In genomic region chr21:37891953-37892352, GRCh38 we compare ENCODE assay signal across 30 cellular contexts. TPM values are rescaled to one million over a fixed set of nuclear protein-coding genes. Genes with fewer than 3 reads are reported as not detected.
"Had no signal": no experiment of that assay in that cellular context is flagged by ENCODE, and none has a peak within 500 bp of the region (broad histone marks: within the 10 kb centered on the region; RNA-seq: fewer than 3 reads in every experiment).

No MANE protein-coding gene starts in this region.

- H3K4me1 Mint-ChIP-seq: activated CD4-positive, alpha-beta memory T cell treated with anti-CD3 and anti-CD28 coated beads, Interleukin-2, amount 10 ng/mL, durations not matched to agents 7 days and 5 days; activated CD4-positive, alpha-beta T cell treated with anti-CD3 and anti-CD28 coated beads, Interleukin-2, amount 10 ng/mL, durations not matched to agents 7 days and 5 days; activated naive CD4-positive, alpha-beta T cell treated with anti-CD3 and anti-CD28 coated beads, Interleukin-2, amount 10 ng/mL, durations not matched to agents 7 days and 5 days; activated naive CD8-positive, alpha-beta T cell treated with anti-CD3 and anti-CD28 coated beads, Interleukin-2, amount 10 ng/mL, durations not matched to agents 7 days and 5 days; brain; central memory CD8-positive, alpha-beta T cell had no signal

- H3K4me3 ChIP-seq: ascending aorta, breast epithelium, cardiac muscle cell, esophagus squamous epithelium, gastroesophageal sphincter had no signal

- H3K27me3 ChIP-seq: ascending aorta, cardiac muscle cell had no signal

- H3K27me3 Mint-ChIP-seq: activated CD4-positive, alpha-beta memory T cell treated with anti-CD3 and anti-CD28 coated beads, Interleukin-2, amount 10 ng/mL, durations not matched to agents 7 days and 5 days; activated naive CD4-positive, alpha-beta T cell treated with anti-CD3 and anti-CD28 coated beads, Interleukin-2, amount 10 ng/mL, durations not matched to agents 7 days and 5 days; brain had no signal

- H3K4me1 ChIP-seq: ascending aorta, breast epithelium, esophagus squamous epithelium, gastroesophageal sphincter had no signal

- DNase-seq: activated CD4-positive, alpha-beta memory T cell treated with anti-CD3 and anti-CD28 coated beads, Interleukin-2, amount 10 ng/mL, durations not matched to agents 7 days and 5 days; activated CD4-positive, alpha-beta T cell treated with anti-CD3 and anti-CD28 coated beads for 1 hour; activated CD4-positive, alpha-beta T cell treated with anti-CD3 and anti-CD28 coated beads for 4 hours; activated CD4-positive, alpha-beta T cell treated with anti-CD3 and anti-CD28 coated beads, Interleukin-2, amount 10 ng/mL, durations not matched to agents 7 days and 5 days; activated CD4-positive, alpha-beta T cell treated with anti-CD3 and anti-CD28 coated beads, Interleukin-2, amount 50 U/mL, for 4 hours; activated CD8-positive, alpha-beta memory T cell treated with anti-CD3 and anti-CD28 coated beads, Interleukin-2, amount 50 U/mL, for 48 hours; activated gamma-delta T cell; activated naive CD4-positive, alpha-beta T cell; activated naive CD4-positive, alpha-beta T cell treated with anti-CD3 and anti-CD28 coated beads, Interleukin-2, amount 10 ng/mL, durations not matched to agents 7 days and 5 days; activated naive CD8-positive, alpha-beta T cell treated with anti-CD3 and anti-CD28 coated beads, Interleukin-2, amount 10 ng/mL, durations not matched to agents 7 days and 5 days; activated T-cell treated with anti-CD3 and anti-CD28 coated beads for 4 hours; activated T-cell treated with anti-CD3 and anti-CD28 coated beads, Interleukin-2, amount 50 U/mL, for 24 hours; activated T-cell treated with anti-CD3 and anti-CD28 coated beads, Interleukin-2, amount 50 U/mL, for 72 hours; cortex of kidney; dermis blood vessel endothelial cell; effector CD4-positive, alpha-beta T cell; esophagus squamous epithelium; foreskin melanocyte; T-helper 2 cell had no signal

- H3K36me3 Mint-ChIP-seq: activated naive CD4-positive, alpha-beta T cell treated with anti-CD3 and anti-CD28 coated beads, Interleukin-2, amount 10 ng/mL, durations not matched to agents 7 days and 5 days; activated naive CD4-positive, alpha-beta T cell treated with anti-CD3 and anti-CD28 coated beads, Interleukin-2, amount 50 U/mL, for 72 hours; activated naive CD8-positive, alpha-beta T cell treated with anti-CD3 and anti-CD28 coated beads, Interleukin-2, amount 10 ng/mL, durations not matched to agents 7 days and 5 days; brain had no signal

- H3K9me3 Mint-ChIP-seq: activated CD4-positive, alpha-beta T cell treated with anti-CD3 and anti-CD28 coated beads, Interleukin-2, amount 10 ng/mL, durations not matched to agents 7 days and 5 days; activated naive CD4-positive, alpha-beta T cell treated with anti-CD3 and anti-CD28 coated beads, Interleukin-2, amount 10 ng/mL, durations not matched to agents 7 days and 5 days; activated naive CD4-positive, alpha-beta T cell treated with anti-CD3 and anti-CD28 coated beads, Interleukin-2, amount 50 U/mL, for 72 hours; activated naive CD8-positive, alpha-beta T cell treated with anti-CD3 and anti-CD28 coated beads, Interleukin-2, amount 10 ng/mL, durations not matched to agents 7 days and 5 days; activated T-cell treated with anti-CD3 and anti-CD28 coated beads, Interleukin-2, amount 50 U/mL, for 24 hours; activated T-cell treated with anti-CD3 and anti-CD28 coated beads, Interleukin-2, amount 50 U/mL, for 72 hours; brain; central memory CD8-positive, alpha-beta T cell had no signal

- H3K27ac ChIP-seq: ascending aorta, breast epithelium, cardiac muscle cell, epithelial cell of prostate, esophagus squamous epithelium, gastroesophageal sphincter had no signal

- H3K36me3 ChIP-seq: ascending aorta, breast epithelium, cardiac muscle cell, esophagus squamous epithelium, gastroesophageal sphincter had no signal

- H3K27ac Mint-ChIP-seq: activated CD4-positive, alpha-beta memory T cell treated with anti-CD3 and anti-CD28 coated beads, Interleukin-2, amount 10 ng/mL, durations not matched to agents 7 days and 5 days; activated CD4-positive, alpha-beta T cell treated with anti-CD3 and anti-CD28 coated beads, Interleukin-2, amount 10 ng/mL, durations not matched to agents 7 days and 5 days; activated naive CD4-positive, alpha-beta T cell treated with anti-CD3 and anti-CD28 coated beads, Interleukin-2, amount 10 ng/mL, durations not matched to agents 7 days and 5 days; activated naive CD4-positive, alpha-beta T cell treated with anti-CD3 and anti-CD28 coated beads, Interleukin-2, amount 50 U/mL, for 72 hours; activated naive CD8-positive, alpha-beta T cell treated with anti-CD3 and anti-CD28 coated beads, Interleukin-2, amount 10 ng/mL, durations not matched to agents 7 days and 5 days; activated T-cell treated with anti-CD3 and anti-CD28 coated beads, Interleukin-2, amount 50 U/mL, for 24 hours; activated T-cell treated with anti-CD3 and anti-CD28 coated beads, Interleukin-2, amount 50 U/mL, for 72 hours; brain had no signal

- H3K4me3 Mint-ChIP-seq: activated CD4-positive, alpha-beta memory T cell treated with anti-CD3 and anti-CD28 coated beads, Interleukin-2, amount 10 ng/mL, durations not matched to agents 7 days and 5 days; activated CD4-positive, alpha-beta T cell treated with anti-CD3 and anti-CD28 coated beads, Interleukin-2, amount 10 ng/mL, durations not matched to agents 7 days and 5 days; activated naive CD4-positive, alpha-beta T cell treated with anti-CD3 and anti-CD28 coated beads, Interleukin-2, amount 10 ng/mL, durations not matched to agents 7 days and 5 days; activated naive CD8-positive, alpha-beta T cell treated with anti-CD3 and anti-CD28 coated beads, Interleukin-2, amount 10 ng/mL, durations not matched to agents 7 days and 5 days; activated T-cell treated with anti-CD3 and anti-CD28 coated beads, Interleukin-2, amount 50 U/mL, for 24 hours; activated T-cell treated with anti-CD3 and anti-CD28 coated beads, Interleukin-2, amount 50 U/mL, for 72 hours; brain; central memory CD8-positive, alpha-beta T cell had no signal

- ATAC-seq: activated naive CD4-positive, alpha-beta T cell treated with anti-CD3 and anti-CD28 coated beads, Interleukin-2, amount 50 U/mL, for 72 hours; activated T-cell treated with anti-CD3 and anti-CD28 coated beads, Interleukin-2, amount 50 U/mL, for 72 hours; gastroesophageal sphincter had no signal

- H3K9me3 ChIP-seq: ascending aorta, breast epithelium, esophagus squamous epithelium, gastroesophageal sphincter had no signal

RNA-seq across cellular contexts. Expression of gene KCNJ6, which starts 24.3 kb away (rescaled TPM):
- total RNA-seq: activated CD4-positive, alpha-beta memory T cell treated with anti-CD3 and anti-CD28 coated beads, Interleukin-2, amount 10 ng/mL, durations not matched to agents 7 days and 5 days; activated CD4-positive, alpha-beta T cell treated with anti-CD3 and anti-CD28 coated beads, Interleukin-2, amount 10 ng/mL, durations not matched to agents 7 days and 5 days; activated naive CD4-positive, alpha-beta T cell treated with anti-CD3 and anti-CD28 coated beads, Interleukin-2, amount 50 U/mL, for 72 hours; activated naive CD8-positive, alpha-beta T cell treated with anti-CD3 and anti-CD28 coated beads, Interleukin-2, amount 10 ng/mL, durations not matched to agents 7 days and 5 days; activated T-cell treated with anti-CD3 and anti-CD28 coated beads, Interleukin-2, amount 50 U/mL, for 72 hours; breast epithelium; cardiac muscle cell; endothelial cell of umbilical vein; esophagus squamous epithelium; fibroblast of villous mesenchyme; T-helper 1 cell treated with Interleukin-12 subunit alpha and Interleukin-12 subunit beta and Interleukin-4 antibody, amounts not matched to agents 30 ng/mL and 1 ng/mL, for 36 hours had no signal
- polyA plus RNA-seq: cardiac muscle cell, endothelial cell of umbilical vein had no signal
